Comparison of ENCODE assay signal across 1 cellular context in the genomic region with DNA sequence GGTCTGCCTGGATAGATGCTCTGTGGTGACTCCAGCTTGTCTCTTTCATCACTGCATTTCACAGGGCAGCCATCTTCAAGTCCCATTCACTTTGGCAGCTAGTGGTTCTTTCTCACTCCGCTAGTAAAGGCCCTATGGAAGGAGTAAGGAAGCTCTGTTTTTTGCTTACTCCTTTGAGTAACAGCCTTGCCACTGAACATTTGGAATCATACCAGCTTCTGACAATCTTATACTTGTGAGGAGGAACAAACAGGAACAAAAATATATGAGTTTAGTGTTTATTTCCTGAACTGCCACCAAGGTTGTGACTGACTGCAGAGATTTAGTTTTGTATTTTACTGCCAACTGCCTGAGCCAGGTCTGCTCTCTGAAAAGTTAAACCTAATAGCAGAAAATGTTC.
TF ChIP-seq lines count a peak whose summit lies in the region.

No MANE protein-coding gene starts in this region.

TF ChIP-seq in HCT116, 20 proteins besides CTCF, POLR2A, EP300 and RAD21 (continued from another document):
- TF ChIP-seq, protein P1, sequence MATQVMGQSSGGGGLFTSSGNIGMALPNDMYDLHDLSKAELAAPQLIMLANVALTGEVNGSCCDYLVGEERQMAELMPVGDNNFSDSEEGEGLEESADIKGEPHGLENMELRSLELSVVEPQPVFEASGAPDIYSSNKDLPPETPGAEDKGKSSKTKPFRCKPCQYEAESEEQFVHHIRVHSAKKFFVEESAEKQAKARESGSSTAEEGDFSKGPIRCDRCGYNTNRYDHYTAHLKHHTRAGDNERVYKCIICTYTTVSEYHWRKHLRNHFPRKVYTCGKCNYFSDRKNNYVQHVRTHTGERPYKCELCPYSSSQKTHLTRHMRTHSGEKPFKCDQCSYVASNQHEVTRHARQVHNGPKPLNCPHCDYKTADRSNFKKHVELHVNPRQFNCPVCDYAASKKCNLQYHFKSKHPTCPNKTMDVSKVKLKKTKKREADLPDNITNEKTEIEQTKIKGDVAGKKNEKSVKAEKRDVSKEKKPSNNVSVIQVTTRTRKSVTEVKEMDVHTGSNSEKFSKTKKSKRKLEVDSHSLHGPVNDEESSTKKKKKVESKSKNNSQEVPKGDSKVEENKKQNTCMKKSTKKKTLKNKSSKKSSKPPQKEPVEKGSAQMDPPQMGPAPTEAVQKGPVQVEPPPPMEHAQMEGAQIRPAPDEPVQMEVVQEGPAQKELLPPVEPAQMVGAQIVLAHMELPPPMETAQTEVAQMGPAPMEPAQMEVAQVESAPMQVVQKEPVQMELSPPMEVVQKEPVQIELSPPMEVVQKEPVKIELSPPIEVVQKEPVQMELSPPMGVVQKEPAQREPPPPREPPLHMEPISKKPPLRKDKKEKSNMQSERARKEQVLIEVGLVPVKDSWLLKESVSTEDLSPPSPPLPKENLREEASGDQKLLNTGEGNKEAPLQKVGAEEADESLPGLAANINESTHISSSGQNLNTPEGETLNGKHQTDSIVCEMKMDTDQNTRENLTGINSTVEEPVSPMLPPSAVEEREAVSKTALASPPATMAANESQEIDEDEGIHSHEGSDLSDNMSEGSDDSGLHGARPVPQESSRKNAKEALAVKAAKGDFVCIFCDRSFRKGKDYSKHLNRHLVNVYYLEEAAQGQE (IDR thresholded peaks at IDR 0.05; ENCODE audit: low read depth) = no peak
- TF ChIP-seq EZH2phosphoT487 (IDR thresholded peaks at IDR 0.05; ENCODE audit: borderline replicate concordance) = no peak
- no peak for TF ChIP-seq ZNF274 (IDR thresholded peaks at IDR 0.05; ENCODE audit: low read depth, low read length)
